In the genomic region with DNA sequence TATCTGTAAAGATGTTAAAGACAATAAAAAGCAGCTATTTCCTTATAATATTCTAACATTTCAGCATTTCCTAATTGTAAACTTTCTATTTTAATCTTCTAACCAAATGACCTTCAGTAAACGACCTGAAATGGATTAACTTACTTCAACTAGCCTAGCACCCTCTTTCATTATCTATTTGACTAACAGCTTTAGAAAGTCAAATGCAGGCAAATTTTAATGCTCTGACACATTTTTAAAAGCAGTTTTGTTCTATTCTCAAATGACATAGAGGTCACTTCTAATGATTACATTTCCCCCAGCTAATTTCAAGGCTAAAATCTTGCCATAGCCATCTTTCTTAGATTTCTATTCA, we compare ENCODE assay signal across 12 cellular contexts. TPM values are rescaled to one million over a fixed set of nuclear protein-coding genes. Genes with fewer than 3 reads are reported as not detected.
DNase-seq lines count a peak whose midpoint lies in the region; ATAC-seq, FAIRE-seq and TF ChIP-seq lines count a peak whose summit lies in the region.
"Had no signal": no experiment of that assay in that cellular context is flagged by ENCODE, and none has a peak within 500 bp of the region (broad histone marks: within the 10 kb centered on the region; RNA-seq: fewer than 3 reads in every experiment).

No MANE protein-coding gene starts in this region.

- no peak for TF ChIP-seq CTCF in brain (conservative IDR thresholded peaks at IDR 0.05)

- H3K27me3 Mint-ChIP-seq in brain, result peaks cover 3% of the 10 kb centered on the region

- no peak for DNase-seq in ecto neural progenitor cell (ENCODE audit: low spot score)
- DNase-seq in retina, result no peak
- no peak for DNase-seq in NCI-H446 (lab: John Stamatoyannopoulos, UW)
- no peak for DNase-seq in GM12891 (ENCODE audit: insufficient read length, low spot score)
- DNase-seq: activated CD8-positive, alpha-beta T cell treated with anti-CD3 and anti-CD28 coated beads, Interleukin-2, amount 10 ng/mL, durations not matched to agents 7 days and 5 days; adrenal gland; NCI-H2081 treated with DMSO at 0.1 percent for 48 hours; SJCRH30 had no signal

- TF ChIP-seq POLR2A in GM12891 (IDR thresholded peaks at IDR 0.05; ENCODE audit: low read depth, low read length), result no peak

- H3K9me3 Mint-ChIP-seq in brain, result no peaks in the 10 kb centered on the region

- ATAC-seq in GM18498 (IDR thresholded peaks at IDR 0.05; ENCODE audit: unreplicated experiment) (peak; percentile 61), GM21447 (IDR thresholded peaks at IDR 0.05; ENCODE audit: unreplicated experiment) (peak; percentile 43), HG03108 (IDR thresholded peaks at IDR 0.05; ENCODE audit: unreplicated experiment) (peak; percentile 21)
- ATAC-seq: activated CD8-positive, alpha-beta T cell treated with anti-CD3 and anti-CD28 coated beads, Interleukin-2, amount 10 ng/mL, durations not matched to agents 7 days and 5 days had no signal

- FAIRE-seq in GM12891 (lab: Jason Lieb, UNC), result no peak

- H3K27ac Mint-ChIP-seq in brain, result peak overlapping the region in 3 of 5 experiments; percentile 48 to 85 (median 84)
- H3K27ac Mint-ChIP-seq: activated CD8-positive, alpha-beta T cell treated with anti-CD3 and anti-CD28 coated beads, Interleukin-2, amount 10 ng/mL, durations not matched to agents 7 days and 5 days had no signal

- H3K4me1 Mint-ChIP-seq in brain, result peaks cover 15% of the 10 kb centered on the region

- H3K36me3 Mint-ChIP-seq in brain, result no peaks in the 10 kb centered on the region

- H3K4me3 Mint-ChIP-seq in brain, result no peak overlapping the region
- H3K4me3 Mint-ChIP-seq: activated CD8-positive, alpha-beta T cell treated with anti-CD3 and anti-CD28 coated beads, Interleukin-2, amount 10 ng/mL, durations not matched to agents 7 days and 5 days had no signal

TF ChIP-seq in GM12891, 5 proteins besides CTCF, POLR2A, EP300 and RAD21:
- no peak for TF ChIP-seq TAF1 (IDR thresholded peaks at IDR 0.05; ENCODE audit: low read depth, low read length)
- TF ChIP-seq POU2F2 (IDR thresholded peaks at IDR 0.05; ENCODE audit: low read depth, low read length), result no peak
- TF ChIP-seq PAX5 (IDR thresholded peaks at IDR 0.05; ENCODE audit: insufficient read depth, low read length, severe bottlenecking), result no peak
- no peak for TF ChIP-seq SPI1 (IDR thresholded peaks at IDR 0.05; ENCODE audit: low read depth, low read length)
- TF ChIP-seq POLR2AphosphoS5 (IDR thresholded peaks at IDR 0.05; ENCODE audit: low read depth, low read length), result no peak
TF ChIP-seq in GM12891: peak in this region for 0.

RNA-seq across cellular contexts. Expression of a gene that starts 41.9 kb away (rescaled TPM):
- polyA plus RNA-seq in brain (ENCODE audit: insufficient read depth, low read depth, low replicate concordance), result 1.5 TPM
- polyA plus RNA-seq in GM12891 (2012; ENCODE audit: low read depth, missing spikeins), result 0.51 TPM
